Comparison of ENCODE assay signal across 8 cellular contexts in genomic region chr15:100350434-100351226, GRCh38.
A peak's percentile ranks its signal among the peaks of the same experiment; 100 is the strongest.
DNase-seq lines count a peak whose midpoint lies in the region; ATAC-seq lines count a peak whose summit lies in the region.

No MANE protein-coding gene starts in this region.

- H3K4me3 ChIP-seq in muscle layer of duodenum (ENCODE audit: low read depth in 1 of 2, low read length in 2 of 2): peak overlapping the region; percentile 85

- peak overlapping the region; percentile 87 for H3K27ac ChIP-seq in cingulate gyrus (ENCODE audit: low read depth, low read length)
- peak overlapping the region; percentile 94 for H3K27ac ChIP-seq in muscle layer of duodenum (ENCODE audit: low read length)

- no peak for ATAC-seq in HG02678 (IDR thresholded peaks at IDR 0.05; ENCODE audit: unreplicated experiment)
- ATAC-seq in GM19397 (IDR thresholded peaks at IDR 0.05; ENCODE audit: unreplicated experiment): no peak

- no peaks in the 10 kb centered on the region for H3K9me3 ChIP-seq in muscle layer of duodenum (ENCODE audit: control insufficient read depth in 1 of 2, low read length in 2 of 2)

- peak; percentile 52 for DNase-seq in DMS53 treated with DMSO at 0.1 percent for 48 hours (lab: John Stamatoyannopoulos, UW; ENCODE audit: unreplicated experiment)
- DNase-seq in NCI-H345 treated with DMSO at 0.1 percent for 48 hours (lab: John Stamatoyannopoulos, UW; ENCODE audit: unreplicated experiment): peak; percentile 39
- DNase-seq in NCI-H187 (lab: John Stamatoyannopoulos, UW): no peak
- no peak for DNase-seq in NCI-H1436 (lab: John Stamatoyannopoulos, UW)

- no peaks in the 10 kb centered on the region for H3K4me1 ChIP-seq in muscle layer of duodenum (ENCODE audit: control insufficient read depth in 1 of 2, insufficient read depth in 2 of 2, low read length in 2 of 2)

- H3K27me3 ChIP-seq in muscle layer of duodenum (ENCODE audit: low read depth, low read length): no peaks in the 10 kb centered on the region

- no peaks in the 10 kb centered on the region for H3K36me3 ChIP-seq in muscle layer of duodenum (ENCODE audit: control insufficient read depth in 1 of 2, insufficient read depth in 2 of 2, low read length in 2 of 2)

Comparison
In these comparisons a context has a peak if more than half of its experiments do, and no peak if none do; other contexts are left out.
1. DNase-seq: peak in DMS53 treated with DMSO at 0.1 percent for 48 hours (single experiment) and NCI-H345 treated with DMSO at 0.1 percent for 48 hours (single experiment); none in NCI-H187 (0 of 2) and NCI-H1436 (single experiment).